In the genomic region with DNA sequence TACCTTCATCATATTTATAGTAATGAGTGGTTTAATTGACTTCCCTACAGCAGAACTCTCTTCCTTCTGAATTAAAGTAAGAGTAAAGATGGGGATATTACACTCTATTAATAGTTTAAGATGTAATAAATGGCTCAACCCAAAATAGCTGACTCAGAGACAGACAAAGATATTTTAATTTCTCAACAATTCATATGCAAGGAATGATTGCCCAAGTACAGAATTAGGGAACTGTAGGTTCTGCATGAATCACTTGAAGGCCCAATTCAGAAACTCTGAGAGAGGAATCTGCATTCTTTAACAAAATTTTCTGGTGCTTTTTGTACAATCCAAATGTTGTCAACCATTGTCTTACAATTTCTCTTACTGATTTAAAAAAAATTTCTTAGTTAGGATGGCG, we compare ENCODE assay signal across 19 cellular contexts. TPM values are rescaled to one million over a fixed set of nuclear protein-coding genes. Genes with fewer than 3 reads are reported as not detected.
DNase-seq lines count a peak whose midpoint lies in the region; ATAC-seq and TF ChIP-seq lines count a peak whose summit lies in the region.
"Had no signal": no experiment of that assay in that cellular context is flagged by ENCODE, and none has a peak within 500 bp of the region (broad histone marks: within the 10 kb centered on the region; RNA-seq: fewer than 3 reads in every experiment).

No MANE protein-coding gene starts in this region.

- in situ Hi-C loops in IMR-90 (cut with MboI; ENCODE audit: low sequenced_read_pairs) (no loop called here), KBM-7 (cut with MboI; ENCODE audit: low pct_unique_long_range_greater_than_20kb, low sequenced_read_pairs) (no loop called here)

- peaks cover 3% of the 10 kb centered on the region; the same call in 1 of the 2 replicates for H3K4me1 ChIP-seq in IMR-90 (ENCODE audit: control insufficient read depth, insufficient read depth, low read length)

- H4K20me1 ChIP-seq in IMR-90 (ENCODE audit: insufficient read depth, low read length): no peaks in the 10 kb centered on the region

- H2BK120ac ChIP-seq in IMR-90 (ENCODE audit: low read depth, low read length): no peak overlapping the region

- H2BK15ac ChIP-seq in IMR-90 (ENCODE audit: low read depth, low read length): no peak overlapping the region

- no peak for TF ChIP-seq POLR2A in IMR-90 (IDR thresholded peaks at IDR 0.05; ENCODE audit: low read depth, low read length)

- H3K9me1 ChIP-seq in IMR-90 (ENCODE audit: insufficient read depth, low read length): no peaks in the 10 kb centered on the region

- BruUV-seq in IMR-90 (replicated peaks; lab: Mats Ljungman, UMichigan): no TSS peak

- H3K79me1 ChIP-seq in IMR-90 (ENCODE audit: low read depth in 1 of 2, low read length in 2 of 2): no peaks in the 10 kb centered on the region

- DNase-seq in AG20443 (ENCODE audit: low spot score) (peak; percentile 11), IMR-90 (peak; percentile 20), choroid plexus epithelial cell (ENCODE audit: low read depth) (peak; percentile 60), iris pigment epithelial cell (ENCODE audit: low read depth) (peak; percentile 51), KBM-7 (no peak), EL (no peak)
- DNase-seq: AML-193, DMS79, NCI-H187, NCI-H2107, NCI-H524, NCI-H82, PC-9, SJCRH30 had no signal

- H2AK5ac ChIP-seq in IMR-90 (ENCODE audit: low read depth, low read length): no peak overlapping the region

- no peak overlapping the region for H3K9ac ChIP-seq in IMR-90 (ENCODE audit: low read depth, low read length)

- no peak overlapping the region for H2BK5ac ChIP-seq in IMR-90 (ENCODE audit: low read depth, low read length, poor library complexity, severe bottlenecking)

- no peak overlapping the region for H2AK9ac ChIP-seq in IMR-90 (replicated peaks; ENCODE audit: low read depth, low read length, poor library complexity)

- dilution Hi-C loops in IMR-90 (cut with HindIII; ENCODE audit: low sequenced_read_pairs, unreplicated experiment): no loop called here

- no peak overlapping the region for H3K18ac ChIP-seq in IMR-90 (ENCODE audit: low read depth, low read length)

- H3K4me2 ChIP-seq in IMR-90 (ENCODE audit: low read depth, low read length): no peak overlapping the region
- H3K4me2 ChIP-seq: PC-9 had no signal

- intact Hi-C loops in IMR-90 (cut with micrococcal nuclease): no loop called here

- no peak for TF ChIP-seq RAD21 in IMR-90 (IDR thresholded peaks at IDR 0.05; ENCODE audit: low read length)

- no peak overlapping the region for H3K4ac ChIP-seq in IMR-90 (ENCODE audit: low read depth, low read length)

- H3K56ac ChIP-seq in IMR-90 (ENCODE audit: extremely low read depth, insufficient read depth, low read length): no peak overlapping the region

- no peak overlapping the region for H3K27ac ChIP-seq in IMR-90 (ENCODE audit: insufficient read depth, low read length)
- H3K27ac ChIP-seq: C4-2B, PC-9, RWPE1, SJCRH30 had no signal

- H4K5ac ChIP-seq in IMR-90 (ENCODE audit: low read depth, low read length): no peak overlapping the region

- H3K27me3 ChIP-seq in IMR-90 (ENCODE audit: control insufficient read depth, insufficient read depth, low read length): no peaks in the 10 kb centered on the region
- H3K27me3 ChIP-seq: SJCRH30 had no signal

- ATAC-seq in IMR-90 (ENCODE audit: low read depth) (no peak), GM21367 (IDR thresholded peaks at IDR 0.05; ENCODE audit: unreplicated experiment) (no peak), GM21381 (IDR thresholded peaks at IDR 0.05; ENCODE audit: unreplicated experiment) (no peak)
- ATAC-seq: HCT116 had no signal

- no peak overlapping the region for H3K23ac ChIP-seq in IMR-90 (ENCODE audit: low read depth, low read length)

- no peak overlapping the region for H4K8ac ChIP-seq in IMR-90 (ENCODE audit: low read depth in 2 of 2, low read length in 2 of 2)

- H3K4me3 ChIP-seq in IMR-90 (ENCODE audit: insufficient read depth, low read depth, low read length): no peak overlapping the region
- H3K4me3 ChIP-seq in choroid plexus epithelial cell (ENCODE audit: low read depth, low read length): no peak overlapping the region
- H3K4me3 ChIP-seq: PC-9, SJCRH30 had no signal

- no peak overlapping the region for H2BK20ac ChIP-seq in IMR-90 (ENCODE audit: low read depth, low read length)

- no peak for TF ChIP-seq CTCF in IMR-90 (conservative IDR thresholded peaks at IDR 0.05; ENCODE audit: low read depth, low read length)
- TF ChIP-seq CTCF in choroid plexus epithelial cell (conservative IDR thresholded peaks at IDR 0.05; ENCODE audit: low read depth, low read length): no peak

- POLR2A ChIA-PET in IMR-90 (lab: Charles Lee; ENCODE audit: unreplicated experiment): no interaction called here

- H3K14ac ChIP-seq in IMR-90 (replicated peaks; ENCODE audit: low read depth, low read length): no peak overlapping the region

- CTCF ChIA-PET in IMR-90 (lab: Yijun Ruan, JAX): no interaction called here

- H3K9me3 ChIP-seq in IMR-90 (ENCODE audit: control insufficient read depth, insufficient read depth, low read length): no peaks in the 10 kb centered on the region
- H3K9me3 ChIP-seq: SJCRH30 had no signal

- H3K36me3 ChIP-seq in IMR-90 (ENCODE audit: control insufficient read depth, insufficient read depth, low read length): no peaks in the 10 kb centered on the region
- H3K36me3 ChIP-seq: SJCRH30 had no signal

- no CpG with 5 or more reads among the region's 1 CpG for WGBS in IMR-90 (ENCODE audit: extremely low coverage in 2 of 2, insufficient read length in 1 of 2), 2 experiments

- H4K91ac ChIP-seq in IMR-90 (ENCODE audit: insufficient read depth, low read depth, low read length): no peak overlapping the region

- H2AFZ ChIP-seq in IMR-90 (replicated peaks; ENCODE audit: low read length, poor library complexity): no peak overlapping the region

TF ChIP-seq in IMR-90, 13 proteins besides CTCF, POLR2A, EP300 and RAD21:
- no peak for TF ChIP-seq RCOR1 (IDR thresholded peaks at IDR 0.05; ENCODE audit: insufficient replicate concordance, low read length)
- 0 out of 2 replicates have a peak, but pooled peaks have one; percentile 9 for TF ChIP-seq CEBPB (IDR thresholded peaks at IDR 0.05; ENCODE audit: low read depth, low read length)
- TF ChIP-seq, protein P1, sequence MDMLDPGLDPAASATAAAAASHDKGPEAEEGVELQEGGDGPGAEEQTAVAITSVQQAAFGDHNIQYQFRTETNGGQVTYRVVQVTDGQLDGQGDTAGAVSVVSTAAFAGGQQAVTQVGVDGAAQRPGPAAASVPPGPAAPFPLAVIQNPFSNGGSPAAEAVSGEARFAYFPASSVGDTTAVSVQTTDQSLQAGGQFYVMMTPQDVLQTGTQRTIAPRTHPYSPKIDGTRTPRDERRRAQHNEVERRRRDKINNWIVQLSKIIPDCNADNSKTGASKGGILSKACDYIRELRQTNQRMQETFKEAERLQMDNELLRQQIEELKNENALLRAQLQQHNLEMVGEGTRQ (IDR thresholded peaks at IDR 0.05; ENCODE audit: low read depth, low read length): no peak
- TF ChIP-seq FOS (IDR thresholded peaks at IDR 0.05; ENCODE audit: low read depth, low read length): no peak
- TF ChIP-seq, protein P2, sequence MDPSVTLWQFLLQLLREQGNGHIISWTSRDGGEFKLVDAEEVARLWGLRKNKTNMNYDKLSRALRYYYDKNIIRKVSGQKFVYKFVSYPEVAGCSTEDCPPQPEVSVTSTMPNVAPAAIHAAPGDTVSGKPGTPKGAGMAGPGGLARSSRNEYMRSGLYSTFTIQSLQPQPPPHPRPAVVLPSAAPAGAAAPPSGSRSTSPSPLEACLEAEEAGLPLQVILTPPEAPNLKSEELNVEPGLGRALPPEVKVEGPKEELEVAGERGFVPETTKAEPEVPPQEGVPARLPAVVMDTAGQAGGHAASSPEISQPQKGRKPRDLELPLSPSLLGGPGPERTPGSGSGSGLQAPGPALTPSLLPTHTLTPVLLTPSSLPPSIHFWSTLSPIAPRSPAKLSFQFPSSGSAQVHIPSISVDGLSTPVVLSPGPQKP (IDR thresholded peaks at IDR 0.05; ENCODE audit: borderline replicate concordance, low read depth, low read length): no peak
- TF ChIP-seq MAFK (IDR thresholded peaks at IDR 0.05; ENCODE audit: low read depth, low read length): 0 out of 2 replicates have a peak, but pooled peaks have one; percentile 15

RNA-seq across cellular contexts. Expression of a gene that starts 42.9 kb away (rescaled TPM):
- 7.8 and 10.2 TPM in 2 replicates for total RNA-seq in IMR-90 (2012; rRNA removed)
- 2.2 and 2.4 TPM in 2 replicates for polyA plus RNA-seq in IMR-90 (2012; rRNA removed)
- polyA plus RNA-seq in IMR-90 (2012; cell fraction: cytosol; rRNA removed): 0.55 and 0.90 TPM in 2 replicates
- 0.29 and 1.2 TPM in 2 replicates for polyA plus RNA-seq in IMR-90 (2012; cell fraction: nucleus; rRNA removed; ENCODE audit: low replicate concordance)

Comparison
In these comparisons a context has a peak if more than half of its experiments do, and no peak if none do; other contexts are left out.
1. DNase-seq: peak in AG20443 (single experiment), IMR-90 (single experiment), choroid plexus epithelial cell (single experiment) and iris pigment epithelial cell (single experiment); none in KBM-7 (single experiment) and EL (single experiment).